Comparison of ENCODE assay signal across 32 cellular contexts in the genomic region with DNA sequence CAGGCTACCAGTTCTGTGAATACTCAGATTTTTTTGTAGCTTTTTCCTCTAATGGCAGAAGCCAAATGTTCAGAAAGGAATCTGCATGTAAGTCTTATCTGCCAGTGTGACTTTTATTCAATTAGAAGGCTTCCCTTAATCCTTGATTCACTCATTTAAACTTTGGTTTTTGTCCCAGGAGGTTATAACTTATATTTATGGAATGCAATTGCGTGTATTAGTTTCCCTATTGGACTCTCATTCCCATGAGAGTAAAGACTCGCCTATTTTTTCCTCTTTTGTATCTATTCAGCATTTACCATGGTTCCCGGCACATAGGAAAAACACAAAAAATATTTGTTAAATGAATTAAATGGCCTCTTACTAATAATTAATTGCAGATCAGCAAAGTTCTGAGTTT. TPM values are rescaled to one million over a fixed set of nuclear protein-coding genes. Genes with fewer than 3 reads are reported as not detected.
"Had no signal": no experiment of that assay in that cellular context is flagged by ENCODE, and none has a peak within 500 bp of the region (broad histone marks: within the 10 kb centered on the region; RNA-seq: fewer than 3 reads in every experiment).

No MANE protein-coding gene starts in this region.

- H3K36me3 Mint-ChIP-seq: activated CD4-positive, alpha-beta memory T cell treated with anti-CD3 and anti-CD28 coated beads for 36 hours; activated naive CD4-positive, alpha-beta T cell treated with anti-CD3 and anti-CD28 coated beads, Interleukin-2, amount 50 U/mL, for 24 hours had no signal

- H3K4me3 Mint-ChIP-seq: activated CD4-positive, alpha-beta memory T cell treated with anti-CD3 and anti-CD28 coated beads for 36 hours; activated naive CD4-positive, alpha-beta T cell treated with anti-CD3 and anti-CD28 coated beads, Interleukin-2, amount 50 U/mL, for 24 hours; activated naive CD8-positive, alpha-beta T cell treated with anti-CD3 and anti-CD28 coated beads, Interleukin-2, amount 50 U/mL, for 24 hours; activated T-cell treated with anti-CD3 and anti-CD28 coated beads, Interleukin-2, amount 50 U/mL, for 4 hours; activated T-helper 17 cell treated with anti-CD3 and anti-CD28 coated beads, Interleukin-2, amount 50 U/mL, for 72 hours; naive B cell; nephron progenitor cell; T-helper 17 cell had no signal

- H3K4me1 Mint-ChIP-seq: naive B cell, T-helper 17 cell had no signal

- H3K9me3 ChIP-seq: body of pancreas, pancreas, prostate gland, suprapubic skin, upper lobe of right lung had no signal

- H3K27ac ChIP-seq: body of pancreas, coronary artery, dorsolateral prefrontal cortex, left lung, pancreas, prostate gland, spleen, suprapubic skin, tibial artery, upper lobe of right lung, WERI-Rb-1 had no signal

- H3K27me3 ChIP-seq: body of pancreas, dorsolateral prefrontal cortex, left lung, pancreas, suprapubic skin, tibial artery, upper lobe of right lung had no signal

- H3K4me1 ChIP-seq: left lung, pancreas, prostate gland, spleen, suprapubic skin, tibial artery, upper lobe of right lung had no signal

- DNase-seq: activated CD4-positive, alpha-beta memory T cell treated with anti-CD3 and anti-CD28 coated beads for 36 hours; activated CD4-positive, alpha-beta T cell treated with anti-CD3 and anti-CD28 coated beads for 48 hours; activated CD8-positive, alpha-beta memory T cell treated with anti-CD3 and anti-CD28 coated beads, Interleukin-2, amount 50 U/mL, for 48 hours; activated gamma-delta T cell treated with Interleukin-2 at 50 U/mL for 16 hours; activated naive CD8-positive, alpha-beta T cell treated with anti-CD3 and anti-CD28 coated beads, Interleukin-2, amount 50 U/mL, for 24 hours; activated T-cell treated with anti-CD3 and anti-CD28 coated beads, Interleukin-2, amount 50 U/mL, for 4 hours; anterior cingulate cortex; body of pancreas; dorsolateral prefrontal cortex; effector memory CD4-positive, alpha-beta T cell; erythroblast; kidney glomerular epithelial cell; left lung; naive B cell; nephron progenitor cell; pancreas; retina; spleen; stimulated activated naive CD4-positive, alpha-beta T cell; T-helper 17 cell; T1000; tibial artery; upper lobe of right lung; WERI-Rb-1 had no signal

- H3K36me3 ChIP-seq: left lung, pancreas, prostate gland, spleen, suprapubic skin, tibial artery, upper lobe of right lung, WERI-Rb-1 had no signal

- H3K4me3 ChIP-seq: body of pancreas, coronary artery, dorsolateral prefrontal cortex, left lung, lung, pancreas, prostate gland, spleen, suprapubic skin, tibial artery, upper lobe of right lung had no signal

- H3K27me3 Mint-ChIP-seq: activated naive CD8-positive, alpha-beta T cell treated with anti-CD3 and anti-CD28 coated beads, Interleukin-2, amount 50 U/mL, for 24 hours; T-helper 17 cell had no signal

- H3K27ac Mint-ChIP-seq: activated CD4-positive, alpha-beta memory T cell treated with anti-CD3 and anti-CD28 coated beads for 36 hours; activated naive CD4-positive, alpha-beta T cell treated with anti-CD3 and anti-CD28 coated beads, Interleukin-2, amount 50 U/mL, for 24 hours; activated naive CD8-positive, alpha-beta T cell treated with anti-CD3 and anti-CD28 coated beads, Interleukin-2, amount 50 U/mL, for 24 hours; activated T-helper 17 cell treated with anti-CD3 and anti-CD28 coated beads, Interleukin-2, amount 50 U/mL, for 72 hours; naive B cell; nephron progenitor cell; T-helper 17 cell had no signal

- ATAC-seq: activated CD4-positive, CD25-positive, alpha-beta regulatory T cell treated with anti-CD3 and anti-CD28 coated beads, Interleukin-2, amount 50 U/mL, for 24 hours; activated naive CD8-positive, alpha-beta T cell treated with anti-CD3 and anti-CD28 coated beads, Interleukin-2, amount 50 U/mL, for 24 hours; activated T-cell treated with anti-CD3 and anti-CD28 coated beads, Interleukin-2, amount 50 U/mL, for 4 hours; activated T-helper 17 cell treated with anti-CD3 and anti-CD28 coated beads, Interleukin-2, amount 50 U/mL, for 72 hours; body of pancreas; left lung; pancreas; T-helper 17 cell; upper lobe of right lung had no signal

RNA-seq across cellular contexts. Expression of a gene that starts 3.5 kb away (rescaled TPM):
- polyA plus RNA-seq: fibroblast of lung, lung, pancreas, spleen had no signal
